In genomic region chr4:40656221-40656863, GRCh38 we compare ENCODE assay signal across 1 cellular context.
TF ChIP-seq lines count a peak whose summit lies in the region.

No MANE protein-coding gene starts in this region.

TF ChIP-seq in GM12878, 131 proteins besides CTCF, POLR2A, EP300 and RAD21 (continued from another document and continues in another):
- TF ChIP-seq BCL11A (IDR thresholded peaks at IDR 0.05; ENCODE audit: low read depth, low read length), result peak; percentile 97
- peak; percentile 97 for TF ChIP-seq GATAD2B (conservative IDR thresholded peaks at IDR 0.05; ENCODE audit: low read depth)
- peak; percentile 87 for TF ChIP-seq MTA3 (IDR thresholded peaks at IDR 0.05; ENCODE audit: borderline replicate concordance, low read length)
- TF ChIP-seq STAT1 (conservative IDR thresholded peaks at IDR 0.05), result no peak
- TF ChIP-seq PAX5 (IDR thresholded peaks at IDR 0.05; ENCODE audit: borderline replicate concordance, low read depth, low read length), result peak; percentile 90; the same call in 1 of the 2 replicates
- TF ChIP-seq IKZF1 (conservative IDR thresholded peaks at IDR 0.05), result peak; percentile 95
- TF ChIP-seq BCL3 (IDR thresholded peaks at IDR 0.05; ENCODE audit: borderline replicate concordance, insufficient read depth, low read depth, low read length, poor library complexity, severe bottlenecking), result peak; percentile 43
- TF ChIP-seq ZNF207 (IDR thresholded peaks at IDR 0.05; ENCODE audit: borderline replicate concordance), result 0 out of 2 replicates have a peak, but pooled peaks have one; percentile 43
- no peak for TF ChIP-seq POLR2AphosphoS5 (IDR thresholded peaks at IDR 0.05; ENCODE audit: low read length)
- TF ChIP-seq EED (IDR thresholded peaks at IDR 0.05; ENCODE audit: low read depth), result peak; percentile 90
- peak; percentile 78 for TF ChIP-seq SKIL (IDR thresholded peaks at IDR 0.05; ENCODE audit: low read depth, poor library complexity, severe bottlenecking)
- TF ChIP-seq FOXM1 (IDR thresholded peaks at IDR 0.05; ENCODE audit: low read depth, low read length), result peak; percentile 90
- peak; percentile 84 for TF ChIP-seq MEF2B (IDR thresholded peaks at IDR 0.05; ENCODE audit: partially characterized antibody, poor library complexity, severe bottlenecking)
- TF ChIP-seq NBN (IDR thresholded peaks at IDR 0.05), result peak; percentile 49; the same call in 1 of the 2 replicates
- 0 out of 3 replicates have a peak, but pooled peaks of 1 of the 2 experiments have one; percentile 9 for TF ChIP-seq EGR1 (IDR thresholded peaks at IDR 0.05; ENCODE audit: borderline replicate concordance in 1 of 2, low read depth in 2 of 2, low read length in 2 of 2)
- peak; percentile 57 for TF ChIP-seq KLF5 (IDR thresholded peaks at IDR 0.05; ENCODE audit: partially characterized antibody)
- peak; percentile 99 for TF ChIP-seq TCF3 (IDR thresholded peaks at IDR 0.05; ENCODE audit: borderline replicate concordance, insufficient read depth, low read depth, low read length)
- TF ChIP-seq NFIC (IDR thresholded peaks at IDR 0.05; ENCODE audit: low read depth, low read length), result peak; percentile 96
- peak; percentile 81 for TF ChIP-seq CUX1 (IDR thresholded peaks at IDR 0.05; ENCODE audit: insufficient replicate concordance, low read depth, low read length)
- TF ChIP-seq IRF4 (IDR thresholded peaks at IDR 0.05; ENCODE audit: low read depth, low read length), result peak; percentile 86
- no peak for TF ChIP-seq ZBTB40 (IDR thresholded peaks at IDR 0.05; ENCODE audit: borderline replicate concordance)
- TF ChIP-seq MTA2 (IDR thresholded peaks at IDR 0.05; ENCODE audit: low read depth), result peak; percentile 92
- TF ChIP-seq NKRF (conservative IDR thresholded peaks at IDR 0.05), result 0 out of 2 replicates have a peak, but pooled peaks have one; percentile 32
- TF ChIP-seq PML (IDR thresholded peaks at IDR 0.05; ENCODE audit: low read length), result no peak
- peak; percentile 82; the same call in 1 of the 2 replicates for TF ChIP-seq BMI1 (IDR thresholded peaks at IDR 0.05; ENCODE audit: borderline replicate concordance)
- peak; percentile 97 for TF ChIP-seq TCF12 (IDR thresholded peaks at IDR 0.05; ENCODE audit: low read depth, low read length)
- no peak for TF ChIP-seq ZNF384 (IDR thresholded peaks at IDR 0.05; ENCODE audit: borderline replicate concordance, low read depth, low read length)
- TF ChIP-seq ZZZ3 (IDR thresholded peaks at IDR 0.05; ENCODE audit: control insufficient read depth, insufficient read length, low read depth), result no peak
- TF ChIP-seq MYB (IDR thresholded peaks at IDR 0.05; ENCODE audit: borderline replicate concordance, low read depth, low read length), result no peak
- TF ChIP-seq ASH2L (IDR thresholded peaks at IDR 0.05; ENCODE audit: borderline replicate concordance, low read depth), result no peak
- peak; percentile 81; the same call in 1 of the 2 replicates for TF ChIP-seq SMARCA5 (IDR thresholded peaks at IDR 0.05)
- peak; percentile 54 for TF ChIP-seq ATF7 (IDR thresholded peaks at IDR 0.05; ENCODE audit: low read depth)
- TF ChIP-seq ETV6 (conservative IDR thresholded peaks at IDR 0.05 in 1 of 2, IDR thresholded peaks at IDR 0.05 in 1 of 2; ENCODE audit: borderline replicate concordance in 1 of 2, low read depth in 1 of 2), result no peak; a peak in 1 of 4 replicates
- TF ChIP-seq YY1 (IDR thresholded peaks at IDR 0.05; ENCODE audit: low read depth, low read length), result no peak
- TF ChIP-seq MEF2A (IDR thresholded peaks at IDR 0.05; ENCODE audit: insufficient read depth, low read depth, low read length), result peak; percentile 31; the same call in 1 of the 2 replicates
- TF ChIP-seq CBX5 (IDR thresholded peaks at IDR 0.05; ENCODE audit: low read depth), result no peak
- peak; percentile 79 for TF ChIP-seq ATF2 (IDR thresholded peaks at IDR 0.05; ENCODE audit: low read length)
- no peak for TF ChIP-seq WRNIP1 (IDR thresholded peaks at IDR 0.05; ENCODE audit: borderline replicate concordance, low read depth, low read length)
- peak; percentile 67; the same call in 1 of the 2 replicates for TF ChIP-seq NR2F1 (conservative IDR thresholded peaks at IDR 0.05)
- TF ChIP-seq SREBF2 (IDR thresholded peaks at IDR 0.05; ENCODE audit: low read length), result no peak
- no peak for TF ChIP-seq NFXL1 (IDR thresholded peaks at IDR 0.05; ENCODE audit: borderline replicate concordance)
- no peak for TF ChIP-seq CREB1 (IDR thresholded peaks at IDR 0.05; ENCODE audit: low read depth)
- TF ChIP-seq KDM1A (IDR thresholded peaks at IDR 0.05; ENCODE audit: borderline replicate concordance), result no peak
- no peak for TF ChIP-seq E2F4 (IDR thresholded peaks at IDR 0.05; ENCODE audit: low read depth, low read length)
- TF ChIP-seq BACH1 (IDR thresholded peaks at IDR 0.05; ENCODE audit: borderline replicate concordance), result peak; percentile 44; the same call in 1 of the 2 replicates
- peak; percentile 92 to 95 for TF ChIP-seq IKZF2 (IDR thresholded peaks at IDR 0.05)
